8 cellular contexts compared by ENCODE assay signal in genomic region chr6:137094411-137095008, GRCh38. TPM values are rescaled to one million over a fixed set of nuclear protein-coding genes. Genes with fewer than 3 reads are reported as not detected.
DNase-seq lines count a peak whose midpoint lies in the region; ATAC-seq, FAIRE-seq and TF ChIP-seq lines count a peak whose summit lies in the region.

No MANE protein-coding gene starts in this region.

- H3K9me3 ChIP-seq in upper lobe of right lung: no peaks in the 10 kb centered on the region

- H3K27ac ChIP-seq in upper lobe of right lung: no peak overlapping the region

- H3K27ac Mint-ChIP-seq in activated T-helper 1 cell treated with anti-CD3 and anti-CD28 coated beads, Interleukin-12 subunit alpha, Interleukin-12 subunit beta, Interleukin-2, Interleukin-4 antibody, amounts not matched to agents 30 ng/mL and 10 ng/mL and 1 ng/mL, durations not matched to agents 14 hours and 24 hours and 36 hours: no peak overlapping the region

- H3K36me3 Mint-ChIP-seq in activated T-helper 1 cell treated with anti-CD3 and anti-CD28 coated beads, Interleukin-12 subunit alpha, Interleukin-12 subunit beta, Interleukin-2, Interleukin-4 antibody, amounts not matched to agents 30 ng/mL and 10 ng/mL and 1 ng/mL, durations not matched to agents 14 hours and 24 hours and 36 hours (ENCODE audit: low read depth): no peaks in the 10 kb centered on the region

- intact Hi-C loops in activated T-helper 1 cell treated with anti-CD3 and anti-CD28 coated beads, Interleukin-12 subunit alpha, Interleukin-12 subunit beta, Interleukin-2, Interleukin-4 antibody, amounts not matched to agents 30 ng/mL and 10 ng/mL and 1 ng/mL, durations not matched to agents 14 hours and 24 hours and 36 hours (cut with micrococcal nuclease): loop anchor here (1.0 to 10.0 kb wide), 16 partner anchors 9 to 1014 kb away; no protein-coding TSS in a partner anchor
- intact Hi-C loops in upper lobe of right lung (cut with DNase I): loop anchor here (10.0 kb wide), 1 partner anchor 220 kb away; no protein-coding TSS in a partner anchor

- peak; percentile 11 for DNase-seq in NCI-H2029 (lab: John Stamatoyannopoulos, UW)
- DNase-seq in NCI-H2029 treated with DMSO at 0.1 percent for 48 hours (lab: John Stamatoyannopoulos, UW): no peak
- peak; percentile 54 for DNase-seq in HTR-8/SVneo (ENCODE audit: insufficient read length, low spot score)
- DNase-seq in RCC 7860 (ENCODE audit: low spot score): peak; percentile 46
- DNase-seq in activated T-helper 1 cell treated with anti-CD3 and anti-CD28 coated beads, Interleukin-12 subunit alpha, Interleukin-12 subunit beta, Interleukin-2, Interleukin-4 antibody, amounts not matched to agents 30 ng/mL and 10 ng/mL and 1 ng/mL, durations not matched to agents 14 hours and 24 hours and 36 hours (ENCODE audit: low spot score): peak; percentile 38
- DNase-seq in fibroblast of the conjunctiva (ENCODE audit: low read depth): peak; percentile 79
- DNase-seq in non-pigmented ciliary epithelial cell (ENCODE audit: low read depth): peak; percentile 28
- no peak for DNase-seq in upper lobe of right lung

- peaks cover 4% of the 10 kb centered on the region for H3K4me1 ChIP-seq in upper lobe of right lung

- no peaks in the 10 kb centered on the region for H3K9me3 Mint-ChIP-seq in activated T-helper 1 cell treated with anti-CD3 and anti-CD28 coated beads, Interleukin-12 subunit alpha, Interleukin-12 subunit beta, Interleukin-2, Interleukin-4 antibody, amounts not matched to agents 30 ng/mL and 10 ng/mL and 1 ng/mL, durations not matched to agents 14 hours and 24 hours and 36 hours

- no peaks in the 10 kb centered on the region for H3K36me3 ChIP-seq in upper lobe of right lung

- peaks cover 57% of the 10 kb centered on the region for H3K4me1 Mint-ChIP-seq in activated T-helper 1 cell treated with anti-CD3 and anti-CD28 coated beads, Interleukin-12 subunit alpha, Interleukin-12 subunit beta, Interleukin-2, Interleukin-4 antibody, amounts not matched to agents 30 ng/mL and 10 ng/mL and 1 ng/mL, durations not matched to agents 14 hours and 24 hours and 36 hours (ENCODE audit: low read depth)

- no peak for FAIRE-seq in HTR-8/SVneo (lab: Jason Lieb, UNC)
- FAIRE-seq in RCC 7860 (lab: Jason Lieb, UNC): peak; percentile 8

- H3K4me3 ChIP-seq in upper lobe of right lung: no peak overlapping the region

- TF ChIP-seq CTCF in upper lobe of right lung (IDR thresholded peaks at IDR 0.05): peak; percentile 78

- H3K27me3 Mint-ChIP-seq in activated T-helper 1 cell treated with anti-CD3 and anti-CD28 coated beads, Interleukin-12 subunit alpha, Interleukin-12 subunit beta, Interleukin-2, Interleukin-4 antibody, amounts not matched to agents 30 ng/mL and 10 ng/mL and 1 ng/mL, durations not matched to agents 14 hours and 24 hours and 36 hours (ENCODE audit: insufficient read depth): no peaks in the 10 kb centered on the region

- peak; percentile 87 for ATAC-seq in upper lobe of right lung

- no peaks in the 10 kb centered on the region for H3K27me3 ChIP-seq in upper lobe of right lung

- no peak overlapping the region for H3K4me3 Mint-ChIP-seq in activated T-helper 1 cell treated with anti-CD3 and anti-CD28 coated beads, Interleukin-12 subunit alpha, Interleukin-12 subunit beta, Interleukin-2, Interleukin-4 antibody, amounts not matched to agents 30 ng/mL and 10 ng/mL and 1 ng/mL, durations not matched to agents 14 hours and 24 hours and 36 hours

RNA-seq across cellular contexts. Expression of gene IL20RA, which starts 49.7 kb away (rescaled TPM):
- total RNA-seq in activated T-helper 1 cell treated with anti-CD3 and anti-CD28 coated beads, Interleukin-12 subunit alpha, Interleukin-12 subunit beta, Interleukin-2, Interleukin-4 antibody, amounts not matched to agents 30 ng/mL and 10 ng/mL and 1 ng/mL, durations not matched to agents 14 hours and 24 hours and 36 hours: not detected in 2 replicates
- total RNA-seq in upper lobe of right lung: 13.3 TPM

Comparison
In these comparisons a context has a peak if more than half of its experiments do, and no peak if none do; other contexts are left out.
1. DNase-seq: peak in NCI-H2029 (single experiment), HTR-8/SVneo (single experiment), RCC 7860 (single experiment), activated T-helper 1 cell treated with anti-CD3 and anti-CD28 coated beads, Interleukin-12 subunit alpha, Interleukin-12 subunit beta, Interleukin-2, Interleukin-4 antibody, amounts not matched to agents 30 ng/mL and 10 ng/mL and 1 ng/mL, durations not matched to agents 14 hours and 24 hours and 36 hours (single experiment), fibroblast of the conjunctiva (single experiment) and non-pigmented ciliary epithelial cell (single experiment); none in NCI-H2029 treated with DMSO at 0.1 percent for 48 hours (single experiment) and upper lobe of right lung (single experiment).
2. RNA of gene IL20RA, which starts 49.7 kb away (total RNA-seq): 13.3 TPM in upper lobe of right lung (single experiment); not detected in activated T-helper 1 cell treated with anti-CD3 and anti-CD28 coated beads, Interleukin-12 subunit alpha, Interleukin-12 subunit beta, Interleukin-2, Interleukin-4 antibody, amounts not matched to agents 30 ng/mL and 10 ng/mL and 1 ng/mL, durations not matched to agents 14 hours and 24 hours and 36 hours; every median in the first group is over 10 times any median in the second.